Comparison of ENCODE assay signal across 16 cellular contexts in genomic region chr1:211734359-211734758, GRCh38. TPM values are rescaled to one million over a fixed set of nuclear protein-coding genes. Genes with fewer than 3 reads are reported as not detected.
DNase-seq lines count a peak whose midpoint lies in the region; ATAC-seq, FAIRE-seq and TF ChIP-seq lines count a peak whose summit lies in the region.
"Had no signal": no experiment of that assay in that cellular context is flagged by ENCODE, and none has a peak within 500 bp of the region (broad histone marks: within the 10 kb centered on the region; RNA-seq: fewer than 3 reads in every experiment).

No MANE protein-coding gene starts in this region.

- no peak for TF ChIP-seq CTCF in VCaP (conservative IDR thresholded peaks at IDR 0.05)
- no peak for TF ChIP-seq CTCF in left lung (IDR thresholded peaks at IDR 0.05)

- intact Hi-C loops in left lung (cut with DNase I) = no loop called here

- FAIRE-seq in RCC 7860 (lab: Jason Lieb, UNC) = no peak

- H3K4me1 ChIP-seq in left lung = peaks cover 0 to 11% of the 10 kb centered on the region in 2 donors
- H3K4me1 ChIP-seq: left ventricle myocardium inferior had no signal

- H3K9me3 ChIP-seq in left lung = no peaks in the 10 kb centered on the region
- H3K9me3 ChIP-seq: BE2C, left ventricle myocardium inferior, tibial artery had no signal

- ATAC-seq in left lung (peak; percentile 12), GM21390 (IDR thresholded peaks at IDR 0.05; ENCODE audit: unreplicated experiment) (no peak)
- ATAC-seq: foreskin keratinocyte, T-helper 17 cell, WTC11 had no signal

- no peaks in the 10 kb centered on the region for H3K36me3 ChIP-seq in left lung
- H3K36me3 ChIP-seq: BE2C, left ventricle myocardium inferior, tibial artery had no signal

- H3K27ac ChIP-seq in VCaP = 0 out of 2 replicates have a peak overlapping the region, but pooled peaks have one; percentile 14
- H3K27ac ChIP-seq in left lung = no peak overlapping the region
- H3K27ac ChIP-seq: foreskin keratinocyte, left ventricle myocardium inferior, tibial artery had no signal

- no peak overlapping the region for H3K4me3 ChIP-seq in left lung
- H3K4me3 ChIP-seq: left ventricle myocardium inferior, smooth muscle cell, tibial artery had no signal

- DNase-seq in DMS153 (lab: John Stamatoyannopoulos, UW) (peak; percentile 67), NCI-H187 treated with DMSO at 0.1 percent for 48 hours (lab: John Stamatoyannopoulos, UW) (peak; percentile 39), left lung (no peak), RCC 7860 (ENCODE audit: low spot score) (no peak)
- DNase-seq in NK-92 treated with Interleukin-12 subunit alpha and Interleukin-12 subunit beta, amount 100 ng/mL, for 24 hours (lab: John Stamatoyannopoulos, UW) = no peak
- DNase-seq: left ventricle myocardium inferior, NCI-H1694, SIG-M5, T-helper 17 cell, tibial artery had no signal

- no peaks in the 10 kb centered on the region for H3K27me3 ChIP-seq in left lung
- H3K27me3 ChIP-seq: BE2C, tibial artery had no signal

RNA-seq across cellular contexts. Expression of gene NEK2, which starts 58.9 kb away (rescaled TPM):
- total RNA-seq in left lung = 1 to 10 TPM; 1.3 to 3.8 TPM

Comparison
In these comparisons a context has a peak if more than half of its experiments do, and no peak if none do; other contexts are left out.
1. DNase-seq: peak in DMS153 (single experiment) and NCI-H187 treated with DMSO at 0.1 percent for 48 hours (single experiment); none in left lung (0 of 2), RCC 7860 (single experiment) and NK-92 treated with Interleukin-12 subunit alpha and Interleukin-12 subunit beta, amount 100 ng/mL, for 24 hours (single experiment).